In genomic region chr7:12067156-12067831, GRCh38 we compare ENCODE assay signal across 8 cellular contexts.
A peak's percentile ranks its signal among the peaks of the same experiment; 100 is the strongest.
DNase-seq lines count a peak whose midpoint lies in the region; ATAC-seq and TF ChIP-seq lines count a peak whose summit lies in the region.

No MANE protein-coding gene starts in this region.

- DNase-seq in DMS153 treated with DMSO at 0.1 percent for 48 hours (lab: John Stamatoyannopoulos, UW; ENCODE audit: unreplicated experiment) (peak; percentile 19), KG1 (lab: John Stamatoyannopoulos, UW) (peak; percentile 34), SHP77 (lab: John Stamatoyannopoulos, UW) (peak; percentile 56 to 81), head of caudate nucleus (peak in 38 of 42 donors; percentile 3 to 82 (median 54)), sigmoid colon (peak; percentile 61)
- DNase-seq in activated gamma-delta T cell treated with anti-CD3 and anti-CD28 coated beads, Interleukin-2, amount 50 U/mL, for 16 hours (ENCODE audit: low read depth): peak; percentile 45

- H3K27ac ChIP-seq in sigmoid colon: no peak overlapping the region

- no peak for TF ChIP-seq POLR2A in sigmoid colon (IDR thresholded peaks at IDR 0.05)

- 80 to 89% methylated on average over 13 of the region's 13 CpGs for WGBS in sigmoid colon, 2 donors

- TF ChIP-seq CTCF in sigmoid colon (IDR thresholded peaks at IDR 0.05): peak; percentile 35 to 67 (median 60)

- no peaks in the 10 kb centered on the region for H3K36me3 ChIP-seq in sigmoid colon

- intact Hi-C loops in head of caudate nucleus (cut with DNase I): loop anchor here (5.0 kb wide), 1 partner anchor 255 kb away; no protein-coding TSS in a partner anchor
- intact Hi-C loops in sigmoid colon (cut with DNase I): loop anchor here (1.0 to 10.0 kb wide), 2 partner anchors 255 to 428 kb away; no protein-coding TSS in a partner anchor

- no peak for TF ChIP-seq EP300 in sigmoid colon (IDR thresholded peaks at IDR 0.05)

- H3K9me3 ChIP-seq in sigmoid colon: no peaks in the 10 kb centered on the region

- H3K4me1 ChIP-seq in sigmoid colon: no peaks in the 10 kb centered on the region

- H3K27me3 ChIP-seq in sigmoid colon: no peaks in the 10 kb centered on the region

- no peak overlapping the region for H3K4me3 ChIP-seq in sigmoid colon

- ATAC-seq in GM21447 (IDR thresholded peaks at IDR 0.05; ENCODE audit: unreplicated experiment) (peak; percentile 79), HG03108 (IDR thresholded peaks at IDR 0.05; ENCODE audit: unreplicated experiment) (no peak)
